In the genomic region with DNA sequence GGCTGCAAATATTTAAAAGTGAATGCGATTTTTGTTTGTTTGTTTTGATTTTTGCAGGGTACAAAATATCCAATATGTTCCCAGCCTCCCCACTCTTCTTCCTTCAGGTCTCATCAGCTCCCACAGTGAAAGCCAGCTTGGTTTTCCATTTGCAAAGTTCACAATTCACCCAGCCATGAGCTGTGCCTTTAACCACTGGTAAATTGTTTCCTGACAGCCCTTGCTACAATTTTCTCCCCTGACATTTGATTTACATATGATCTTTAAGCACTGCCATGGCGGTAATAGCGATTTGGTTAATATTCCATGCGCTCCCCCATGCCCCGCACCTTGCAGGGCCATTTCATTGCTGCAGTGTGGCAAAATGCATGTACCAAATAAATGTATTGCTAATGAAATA, we compare ENCODE assay signal across 34 cellular contexts.
"Had no signal": no experiment of that assay in that cellular context is flagged by ENCODE, and none has a peak within 500 bp of the region (broad histone marks: within the 10 kb centered on the region; RNA-seq: fewer than 3 reads in every experiment).

No MANE protein-coding gene starts in this region.

- H3K4me3 ChIP-seq: MG63 had no signal

- H3K27ac ChIP-seq: KMS-11 had no signal

- H3K9ac ChIP-seq: KMS-11 had no signal

- H3K4me2 ChIP-seq: KMS-11 had no signal

- H3K36me3 ChIP-seq: MG63 had no signal

- H3K27me3 ChIP-seq: MG63 had no signal

- DNase-seq: Karpas-422, Kasumi-1, KG1, MG63, MM.1S, MV-4-11, NCI-H1048, NCI-H1092, NCI-H1092 treated with DMSO at 0.1 percent for 48 hours, NCI-H1105, NCI-H1105 treated with DMSO at 0.1 percent for 48 hours, NCI-H1417, NCI-H1417 treated with DMSO at 0.1 percent for 48 hours, NCI-H1436, NCI-H1436 treated with DMSO at 0.1 percent for 48 hours, NCI-H146, NCI-H1694, NCI-H1694 treated with DMSO at 0.1 percent for 48 hours, NCI-H187, NCI-H187 treated with DMSO at 0.1 percent for 48 hours, NCI-H1930, NCI-H2029, NCI-H2029 treated with DMSO at 0.1 percent for 48 hours, NCI-H2081 treated with DMSO at 0.1 percent for 48 hours, NCI-H2107, NCI-H2171, NCI-H2171 treated with DMSO at 0.1 percent for 48 hours, NCI-H2227 treated with DMSO at 0.1 percent for 48 hours, NCI-H226, NCI-H345, NCI-H446, NCI-H446 treated with DMSO at 0.1 percent for 48 hours, NCI-H510A had no signal
